In the genomic region with DNA sequence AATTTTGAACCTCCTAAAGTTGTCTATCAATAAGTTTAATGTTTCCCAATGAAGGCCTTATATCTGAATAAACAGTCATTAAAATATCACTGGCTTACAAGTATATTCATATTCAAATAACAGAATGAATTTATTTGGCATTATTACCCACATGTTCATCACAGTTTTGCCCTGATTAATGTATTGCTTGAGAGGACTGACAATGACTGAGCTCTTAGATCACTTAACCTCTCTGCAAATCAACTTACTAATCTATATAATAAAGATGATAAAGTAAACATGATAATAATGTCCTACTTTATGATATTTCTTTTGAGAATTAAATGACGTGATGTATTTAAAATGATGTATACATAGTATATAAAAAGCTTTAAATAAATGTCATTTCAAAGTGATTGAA, we compare ENCODE assay signal across 26 cellular contexts.
"Had no signal": no experiment of that assay in that cellular context is flagged by ENCODE, and none has a peak within 500 bp of the region (broad histone marks: within the 10 kb centered on the region; RNA-seq: fewer than 3 reads in every experiment).

No MANE protein-coding gene starts in this region.

- H3K27ac ChIP-seq: neural progenitor cell, ovary, parathyroid adenoma, psoas muscle, right lobe of liver, sigmoid colon, suprapubic skin, testis, tibial artery, transverse colon, upper lobe of right lung, uterus had no signal

- H3K4me3 ChIP-seq: neural progenitor cell, ovary, psoas muscle, right lobe of liver, sigmoid colon, suprapubic skin, testis, tibial artery, transverse colon, upper lobe of right lung, uterus had no signal

- H3K4me2 ChIP-seq: neural progenitor cell had no signal

- H2AFZ ChIP-seq: neural progenitor cell, parathyroid adenoma had no signal

- FAIRE-seq: small intestine had no signal

- H3K9me3 ChIP-seq: ovary, psoas muscle, right lobe of liver, sigmoid colon, testis, tibial artery, upper lobe of right lung, uterus had no signal

- H3K27me3 ChIP-seq: neural progenitor cell, ovary, right lobe of liver, sigmoid colon, suprapubic skin, testis, tibial artery, transverse colon, upper lobe of right lung, uterus had no signal

- DNase-seq: natural killer cell; occipital lobe; ovary; posterior cingulate gyrus; psoas muscle; right cardiac atrium; right lobe of liver; sigmoid colon; small intestine; stimulated activated CD4-positive, alpha-beta T cell treated with anti-CD3 and anti-CD28 coated beads, Interleukin-15, amount 100 ng/mL, for 24 hours; stimulated activated CD4-positive, alpha-beta T cell treated with anti-CD3 and anti-CD28 coated beads, Interleukin-4, amount 100 ng/mL, for 1 hour; stimulated activated CD4-positive, alpha-beta T cell treated with anti-CD3 and anti-CD28 coated beads, Interleukin-4, amount 100 ng/mL, for 4 hours; stimulated activated CD8-positive, alpha-beta memory T cell treated with anti-CD3 and anti-CD28 coated beads, Interleukin-4, amount 100 ng/mL, for 48 hours; stimulated activated naive CD4-positive, alpha-beta T cell; stimulated activated naive CD8-positive, alpha-beta T cell treated with anti-CD3 and anti-CD28 coated beads, Interleukin-15, amount 100 ng/mL, for 72 hours; stimulated activated naive CD8-positive, alpha-beta T cell treated with anti-CD3 and anti-CD28 coated beads, Interleukin-15, Interleukin-2, amounts not matched to agents 100 U/mL and 50 U/mL, for 24 hours; substantia nigra; testis; tibial artery; transverse colon; upper lobe of right lung; uterus had no signal

- H3K4me1 ChIP-seq: neural progenitor cell, parathyroid adenoma, psoas muscle, right lobe of liver, sigmoid colon, suprapubic skin, testis, tibial artery, transverse colon, upper lobe of right lung, uterus had no signal

- H3K36me3 ChIP-seq: neural progenitor cell, ovary, right lobe of liver, sigmoid colon, suprapubic skin, tibial artery, transverse colon, upper lobe of right lung, uterus had no signal

- ATAC-seq: natural killer cell; psoas muscle; right cardiac atrium; right lobe of liver; stimulated activated memory B cell treated with anti-CD40 and anti-IgM and Interleukin-4, amounts not matched to agents 10 μg/mL and 1 μg/mL and 100 μg/mL, for 72 hours; stimulated activated naive CD8-positive, alpha-beta T cell treated with anti-CD3 and anti-CD28 coated beads, Interleukin-15, amount 100 ng/mL, for 72 hours; stimulated activated naive CD8-positive, alpha-beta T cell treated with anti-CD3 and anti-CD28 coated beads, Interleukin-15, Interleukin-2, amounts not matched to agents 100 U/mL and 50 U/mL, for 24 hours; upper lobe of right lung had no signal

- H3K9ac ChIP-seq: neural progenitor cell, parathyroid adenoma had no signal

- H3K79me2 ChIP-seq: parathyroid adenoma had no signal
